Comparison of ENCODE assay signal across 28 cellular contexts in genomic region chr10:86992456-86992855, GRCh38. TPM values are rescaled to one million over a fixed set of nuclear protein-coding genes. Genes with fewer than 3 reads are reported as not detected.
"Had no signal": no experiment of that assay in that cellular context is flagged by ENCODE, and none has a peak within 500 bp of the region (broad histone marks: within the 10 kb centered on the region; RNA-seq: fewer than 3 reads in every experiment).

No MANE protein-coding gene starts in this region.

- H3K36me3 Mint-ChIP-seq: naive thymus-derived CD4-positive, alpha-beta T cell; stimulated activated naive B cell treated with anti-CD40 and anti-IgM and Interleukin-4, amounts not matched to agents 10 μg/mL and 1 μg/mL and 100 μg/mL, for 72 hours had no signal

- DNase-seq: dorsolateral prefrontal cortex; effector CD8-positive, alpha-beta T cell; gastrocnemius medialis; heart right ventricle; hypothalamus; kidney glomerular epithelial cell; mammary epithelial cell; naive thymus-derived CD4-positive, alpha-beta T cell; nephron progenitor cell; sigmoid colon; stimulated activated CD4-positive, alpha-beta T cell treated with anti-CD3 and anti-CD28 coated beads, Interleukin-2, amount 100 ng/mL, for 24 hours; stimulated activated CD4-positive, alpha-beta T cell treated with anti-CD3 and anti-CD28 coated beads, Interleukin-4, amount 100 ng/mL, for 4 hours; stimulated activated naive B cell treated with anti-CD40 and anti-IgM and Interleukin-4, amounts not matched to agents 10 μg/mL and 1 μg/mL and 100 μg/mL, for 72 hours; stimulated activated naive CD8-positive, alpha-beta T cell treated with anti-CD3 and anti-CD28 coated beads, Interleukin-15, amount 100 ng/mL, for 72 hours; testis; upper lobe of right lung had no signal

- H3K9me3 Mint-ChIP-seq: naive thymus-derived CD4-positive, alpha-beta T cell; nephron progenitor cell; stimulated activated naive B cell treated with anti-CD40 and anti-IgM and Interleukin-4, amounts not matched to agents 10 μg/mL and 1 μg/mL and 100 μg/mL, for 72 hours; stimulated activated naive CD8-positive, alpha-beta T cell treated with anti-CD3 and anti-CD28 coated beads, Interleukin-15, amount 100 ng/mL, for 72 hours had no signal

- H3K4me3 Mint-ChIP-seq: naive thymus-derived CD4-positive, alpha-beta T cell; nephron progenitor cell; stimulated activated naive B cell treated with anti-CD40 and anti-IgM and Interleukin-4, amounts not matched to agents 10 μg/mL and 1 μg/mL and 100 μg/mL, for 72 hours; stimulated activated naive CD8-positive, alpha-beta T cell treated with anti-CD3 and anti-CD28 coated beads, Interleukin-15, amount 100 ng/mL, for 72 hours had no signal

- ATAC-seq: gastrocnemius medialis; heart right ventricle; naive thymus-derived CD4-positive, alpha-beta T cell; stimulated activated naive B cell treated with anti-CD40 and anti-IgM and Interleukin-4, amounts not matched to agents 10 μg/mL and 1 μg/mL and 100 μg/mL, for 72 hours; stimulated activated naive CD8-positive, alpha-beta T cell treated with anti-CD3 and anti-CD28 coated beads, Interleukin-15, amount 100 ng/mL, for 72 hours; upper lobe of right lung had no signal

- H3K4me1 ChIP-seq: heart right ventricle, right atrium auricular region, sigmoid colon, testis, upper lobe of right lung had no signal

- H3K36me3 ChIP-seq: gastrocnemius medialis, neutrophil had no signal

- H3K27me3 ChIP-seq: dorsolateral prefrontal cortex, gastrocnemius medialis, heart right ventricle, neutrophil, right atrium auricular region, sigmoid colon, testis, tibial nerve, upper lobe of right lung, vagina had no signal

- H3K27ac Mint-ChIP-seq: naive thymus-derived CD4-positive, alpha-beta T cell; nephron progenitor cell; stimulated activated naive B cell treated with anti-CD40 and anti-IgM and Interleukin-4, amounts not matched to agents 10 μg/mL and 1 μg/mL and 100 μg/mL, for 72 hours; stimulated activated naive CD8-positive, alpha-beta T cell treated with anti-CD3 and anti-CD28 coated beads, Interleukin-15, amount 100 ng/mL, for 72 hours had no signal

- H3K4me1 Mint-ChIP-seq: naive thymus-derived CD4-positive, alpha-beta T cell; nephron progenitor cell; stimulated activated naive B cell treated with anti-CD40 and anti-IgM and Interleukin-4, amounts not matched to agents 10 μg/mL and 1 μg/mL and 100 μg/mL, for 72 hours; stimulated activated naive CD8-positive, alpha-beta T cell treated with anti-CD3 and anti-CD28 coated beads, Interleukin-15, amount 100 ng/mL, for 72 hours had no signal

- H3K4me3 ChIP-seq: dorsolateral prefrontal cortex, gastrocnemius medialis, heart right ventricle, right atrium auricular region, sigmoid colon, skin epidermis, testis, tibial nerve, upper lobe of right lung, vagina had no signal

- H3K9me3 ChIP-seq: gastrocnemius medialis, heart right ventricle, neutrophil, right atrium auricular region, sigmoid colon, testis, tibial nerve, upper lobe of right lung, vagina had no signal

- H3K27ac ChIP-seq: dorsolateral prefrontal cortex, gastrocnemius medialis, heart right ventricle, neutrophil, right atrium auricular region, sigmoid colon, skin epidermis, testis, tibial nerve, upper lobe of right lung, vagina had no signal

RNA-seq across cellular contexts. Expression of gene ADIRF, which starts 24.2 kb away (rescaled TPM):
- total RNA-seq: mononuclear cell had no signal

RNA-seq across cellular contexts. Expression of gene FAM25A, which starts 27.6 kb away (rescaled TPM):
- total RNA-seq: fibroblast of lung; fibroblast of villous mesenchyme; gastrocnemius medialis; heart right ventricle; mesenteric fat pad; mononuclear cell; naive thymus-derived CD4-positive, alpha-beta T cell; osteoblast; posterior vena cava; right atrium auricular region; sigmoid colon; subcutaneous adipose tissue; testis; tibial nerve; upper lobe of right lung had no signal
- polyA plus RNA-seq: fibroblast of lung; heart right ventricle; naive thymus-derived CD4-positive, alpha-beta T cell; sigmoid colon had no signal

RNA-seq across cellular contexts. Expression of gene SNCG, which starts 34.1 kb away (rescaled TPM):
- total RNA-seq: mononuclear cell had no signal
- polyA plus RNA-seq: naive thymus-derived CD4-positive, alpha-beta T cell had no signal
